Comparison of ENCODE assay signal across 8 cellular contexts in genomic region chrX:153333271-153333670, GRCh38. TPM values are rescaled to one million over a fixed set of nuclear protein-coding genes. Genes with fewer than 3 reads are reported as not detected.
DNase-seq lines count a peak whose midpoint lies in the region; ATAC-seq and TF ChIP-seq lines count a peak whose summit lies in the region.

No MANE protein-coding gene starts in this region.

- peaks cover 0 to 7% of the 10 kb centered on the region in 2 donors for H3K9me3 ChIP-seq in breast epithelium

- H3K27me3 Mint-ChIP-seq in MCF 10A (ENCODE audit: insufficient read depth, unreplicated experiment) (peaks cover 6% of the 10 kb centered on the region), WTC11 (ENCODE audit: low read depth) (peaks cover 7% of the 10 kb centered on the region)
- no peaks in the 10 kb centered on the region for H3K27me3 Mint-ChIP-seq in stimulated activated naive CD8-positive, alpha-beta T cell treated with anti-CD3 and anti-CD28 coated beads, Interleukin-15, amount 100 ng/mL, for 72 hours

- TF ChIP-seq POLR2A in breast epithelium (IDR thresholded peaks at IDR 0.05), result no peak

- H3K4me1 Mint-ChIP-seq in MCF 10A (ENCODE audit: insufficient read depth, unreplicated experiment) (peaks cover 6% of the 10 kb centered on the region), WTC11 (peaks cover 17% of the 10 kb centered on the region)
- H3K4me1 Mint-ChIP-seq in stimulated activated naive CD8-positive, alpha-beta T cell treated with anti-CD3 and anti-CD28 coated beads, Interleukin-15, amount 100 ng/mL, for 72 hours, result peaks cover 35% of the 10 kb centered on the region

- CTCF ChIA-PET in MCF 10A (lab: Yijun Ruan, JAX), result no interaction called here
- CTCF ChIA-PET in WTC11 (lab: Charles Lee), result no interaction called here

- POLR2A ChIA-PET in MCF 10A (lab: Yijun Ruan, JAX) (no interaction called here), WTC11 (lab: Charles Lee) (no interaction called here)

- H3K27ac ChIP-seq in breast epithelium, result no peak overlapping the region

- H3K4me3 Mint-ChIP-seq in MCF 10A (ENCODE audit: unreplicated experiment) (peak overlapping the region; percentile 74), WTC11 (peak overlapping the region; percentile 90)
- peak overlapping the region; percentile 93 to 96 for H3K4me3 Mint-ChIP-seq in stimulated activated naive CD8-positive, alpha-beta T cell treated with anti-CD3 and anti-CD28 coated beads, Interleukin-15, amount 100 ng/mL, for 72 hours

- no peaks in the 10 kb centered on the region for H3K4me1 ChIP-seq in breast epithelium

- peaks cover 0 to 14% of the 10 kb centered on the region in 2 donors for H3K27me3 ChIP-seq in breast epithelium

- peak overlapping the region in 1 of 3 donors; percentile 62 for H3K4me3 ChIP-seq in breast epithelium

- H3K9me3 Mint-ChIP-seq in MCF 10A (ENCODE audit: unreplicated experiment) (peaks cover 5% of the 10 kb centered on the region), WTC11 (no peaks in the 10 kb centered on the region)
- no peaks in the 10 kb centered on the region for H3K9me3 Mint-ChIP-seq in stimulated activated naive CD8-positive, alpha-beta T cell treated with anti-CD3 and anti-CD28 coated beads, Interleukin-15, amount 100 ng/mL, for 72 hours

- H3K27ac Mint-ChIP-seq in MCF 10A (ENCODE audit: low read depth, unreplicated experiment) (no peak overlapping the region), WTC11 (no peak overlapping the region)
- H3K27ac Mint-ChIP-seq in stimulated activated naive CD8-positive, alpha-beta T cell treated with anti-CD3 and anti-CD28 coated beads, Interleukin-15, amount 100 ng/mL, for 72 hours, result no peak overlapping the region

- BruUV-seq in MCF 10A (replicated peaks; lab: Mats Ljungman, UMichigan), result no TSS peak

- intact Hi-C loops in MCF 10A (cut with micrococcal nuclease), result no loop called here
- intact Hi-C loops in breast epithelium (cut with DNase I; ENCODE audit: low total_unique reads), result no loop called here

- peaks cover 10% of the 10 kb centered on the region for H3K36me3 Mint-ChIP-seq in MCF 10A (ENCODE audit: insufficient read depth, unreplicated experiment)
- peaks cover 9% of the 10 kb centered on the region for H3K36me3 Mint-ChIP-seq in WTC11

- H3K36me3 ChIP-seq in breast epithelium, result no peaks in the 10 kb centered on the region

- ATAC-seq in WTC11 (no peak), HG02870 (IDR thresholded peaks at IDR 0.05; ENCODE audit: unreplicated experiment) (no peak)
- ATAC-seq in stimulated activated naive CD8-positive, alpha-beta T cell treated with anti-CD3 and anti-CD28 coated beads, Interleukin-15, amount 100 ng/mL, for 72 hours, result no peak

- TF ChIP-seq CTCF in MCF 10A (IDR thresholded peaks at IDR 0.05; ENCODE audit: unreplicated experiment), result no peak
- no peak for TF ChIP-seq CTCF in breast epithelium (IDR thresholded peaks at IDR 0.05)
- no peak for TF ChIP-seq CTCF in WTC11 (IDR thresholded peaks at IDR 0.05)

- DNase-seq in MCF 10A (ENCODE audit: unreplicated experiment), result peak; percentile 26
- no peak for DNase-seq in breast epithelium (ENCODE audit: low spot score in 2 of 2)
- DNase-seq in WTC11 (ENCODE audit: low spot score), result no peak
- peak; percentile 9 for DNase-seq in foreskin melanocyte
- no peak for DNase-seq in stimulated activated naive CD8-positive, alpha-beta T cell treated with anti-CD3 and anti-CD28 coated beads, Interleukin-15, amount 100 ng/mL, for 72 hours
- DNase-seq in NCI-H524 treated with DMSO at 0.1 percent for 48 hours (lab: John Stamatoyannopoulos, UW), result no peak
- DNase-seq in SIG-M5 treated with dmso at 0.1 percent for 504 hours (lab: John Stamatoyannopoulos, UW; ENCODE audit: unreplicated experiment), result no peak

TF ChIP-seq in WTC11, 78 proteins besides CTCF, POLR2A, EP300 and RAD21:
- TF ChIP-seq ZNF532 (CRISPR knock-in tag; IDR thresholded peaks at IDR 0.05; ENCODE audit: borderline replicate concordance) (no peak), IRF1 (CRISPR knock-in tag; IDR thresholded peaks at IDR 0.05) (no peak), ZNF423 (CRISPR knock-in tag; IDR thresholded peaks at IDR 0.05) (no peak), CBFB (CRISPR knock-in tag; IDR thresholded peaks at IDR 0.05; ENCODE audit: low read depth) (no peak), TP53 (CRISPR knock-in tag; IDR thresholded peaks at IDR 0.05) (no peak), FOXJ3 (CRISPR knock-in tag; IDR thresholded peaks at IDR 0.05; ENCODE audit: borderline replicate concordance) (no peak)

RNA-seq across cellular contexts. Expression of gene ZNF275, which starts 0.7 kb away (rescaled TPM):
- total RNA-seq in MCF 10A (2022) (9.8 and 10.7 TPM in 2 replicates), breast epithelium (10 to 100 TPM in 2 of 3 donors, 1 to 10 TPM in 1; 8.3 to 13.3 (median 12.8) TPM), WTC11 (2021) (9.3 to 9.9 TPM (median 9.8 TPM) in 3 replicates)

RNA-seq across cellular contexts. Expression of gene PNMA6F, which starts 11.7 kb away (rescaled TPM):
- not detected in 2 replicates for total RNA-seq in MCF 10A (2022)
- not detected for total RNA-seq in breast epithelium
- 0.13 to 0.30 TPM (median 0.23 TPM) in 3 replicates for total RNA-seq in WTC11 (2021)

Comparison
In these comparisons a context has a peak if more than half of its experiments do, and no peak if none do; other contexts are left out.
1. DNase-seq: peak in MCF 10A (single experiment) and foreskin melanocyte (single experiment); none in breast epithelium (0 of 2), WTC11 (single experiment), stimulated activated naive CD8-positive, alpha-beta T cell treated with anti-CD3 and anti-CD28 coated beads, Interleukin-15, amount 100 ng/mL, for 72 hours (0 of 2), NCI-H524 treated with DMSO at 0.1 percent for 48 hours (single experiment) and SIG-M5 treated with dmso at 0.1 percent for 504 hours (single experiment).
2. Peak in every context shown above with its lines, with median percentiles within 50 percentile points of each other: H3K4me3 Mint-ChIP-seq.